In the genomic region with DNA sequence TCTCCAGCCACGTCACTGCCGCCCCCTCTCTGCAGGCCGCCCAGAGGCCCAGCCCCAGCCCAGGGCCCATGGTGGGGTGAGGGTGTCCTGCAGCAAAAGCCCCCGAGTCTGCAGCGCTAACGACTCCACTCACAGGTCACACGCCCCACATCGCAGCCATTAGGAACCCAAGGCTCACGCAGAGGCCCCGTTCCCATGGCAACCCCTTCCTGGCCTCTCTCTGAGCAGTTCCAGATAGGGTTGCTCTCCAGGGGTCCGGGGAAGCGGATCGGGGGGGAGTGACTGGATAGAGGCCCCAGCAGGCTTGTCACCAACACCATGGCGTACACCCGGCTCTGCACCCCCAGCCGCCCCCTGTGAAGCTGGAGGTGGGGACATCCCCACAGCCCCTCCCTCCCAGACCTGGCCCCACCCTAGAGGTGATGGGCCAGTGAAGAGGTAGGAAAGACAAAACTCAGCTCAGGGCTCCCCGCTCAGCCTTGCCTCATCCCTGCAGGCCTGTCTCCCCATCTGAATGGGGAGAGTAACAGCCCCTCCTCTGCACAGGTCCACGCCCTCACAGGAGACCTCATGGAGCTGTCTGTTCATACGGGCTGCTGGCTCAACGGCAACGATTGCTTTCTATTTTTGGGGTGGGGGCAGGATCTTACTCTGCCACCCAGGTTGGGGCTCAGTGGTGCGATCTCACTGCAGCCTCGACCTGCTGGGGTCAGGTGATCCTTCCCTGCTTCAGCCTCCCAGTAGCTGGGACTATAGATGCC, we compare ENCODE assay signal across 12 cellular contexts. TPM values are rescaled to one million over a fixed set of nuclear protein-coding genes. Genes with fewer than 3 reads are reported as not detected.
DNase-seq lines count a peak whose midpoint lies in the region; ATAC-seq and TF ChIP-seq lines count a peak whose summit lies in the region.
"Had no signal": no experiment of that assay in that cellular context is flagged by ENCODE, and none has a peak within 500 bp of the region (broad histone marks: within the 10 kb centered on the region; RNA-seq: fewer than 3 reads in every experiment).

No MANE protein-coding gene starts in this region.

- H3K4me1 ChIP-seq in PC-3 (ENCODE audit: insufficient read depth, low read length) (no peaks in the 10 kb centered on the region), upper lobe of right lung (peaks cover 42% of the 10 kb centered on the region)

- POLR2A ChIA-PET in PC-3 (lab: Charles Lee; ENCODE audit: unreplicated experiment): interaction anchor here (0.6 kb wide), 1 partner anchor 14 kb away, joined by 3 read pairs; no protein-coding TSS in a partner anchor

- H3K27ac ChIP-seq in PC-3 (ENCODE audit: low read length) (no peak overlapping the region), upper lobe of right lung (no peak overlapping the region)
- H3K27ac ChIP-seq: epithelial cell of prostate had no signal

- peaks cover 52% of the 10 kb centered on the region for H3K4me1 Mint-ChIP-seq in dendritic cell treated with granulocyte-macrophage colony-stimulating factor and Interleukin-4, amounts not matched to agents 40 ng/mL and 50 ng/mL, for 4 days (ENCODE audit: low read depth)
- peaks cover 27 to 55% of the 10 kb centered on the region in 2 donors for H3K4me1 Mint-ChIP-seq in natural killer cell

- no peak overlapping the region for H2AFZ ChIP-seq in PC-3 (ENCODE audit: low read length)

- H3K27me3 Mint-ChIP-seq in dendritic cell treated with granulocyte-macrophage colony-stimulating factor and Interleukin-4, amounts not matched to agents 40 ng/mL and 50 ng/mL, for 4 days: no peaks in the 10 kb centered on the region
- no peaks in the 10 kb centered on the region for H3K27me3 Mint-ChIP-seq in natural killer cell (ENCODE audit: low read depth in 2 of 2)
- H3K27me3 Mint-ChIP-seq: CD4-positive, alpha-beta memory T cell had no signal

- peaks cover 50% of the 10 kb centered on the region for H3K79me2 ChIP-seq in PC-3 (ENCODE audit: low read length)

- no TSS peak for BruUV-seq in PC-3 (replicated peaks; lab: Mats Ljungman, UMichigan)

- H3K27me3 ChIP-seq in PC-3 (ENCODE audit: low read length) (no peaks in the 10 kb centered on the region), upper lobe of right lung (no peaks in the 10 kb centered on the region)

- no peaks in the 10 kb centered on the region for H3K9me2 ChIP-seq in PC-3 (replicated peaks; ENCODE audit: low read length)

- CTCF ChIA-PET in PC-3 (lab: Charles Lee): no interaction called here

- H3K4me2 ChIP-seq in PC-3 (ENCODE audit: low read length): no peak overlapping the region

- H3K36me3 ChIP-seq in PC-3 (ENCODE audit: low read depth, low read length): peaks cover 4% of the 10 kb centered on the region; the same call in 1 of the 2 replicates
- peaks cover 34% of the 10 kb centered on the region for H3K36me3 ChIP-seq in upper lobe of right lung

- H3K9ac ChIP-seq in PC-3 (ENCODE audit: low read length): no peak overlapping the region

- no peak overlapping the region for H3K4me3 Mint-ChIP-seq in dendritic cell treated with granulocyte-macrophage colony-stimulating factor and Interleukin-4, amounts not matched to agents 40 ng/mL and 50 ng/mL, for 4 days
- H3K4me3 Mint-ChIP-seq in natural killer cell: peak overlapping the region; percentile 58

- DNase-seq in Ammon's horn (ENCODE audit: low spot score): peak; percentile 45
- DNase-seq in NCI-H146 (lab: John Stamatoyannopoulos, UW): peak; percentile 79
- no peak for DNase-seq in natural killer cell
- DNase-seq in kidney glomerular epithelial cell (lab: John Stamatoyannopoulos, UW): no peak
- no peak for DNase-seq in PC-3
- DNase-seq in upper lobe of right lung: no peak
- DNase-seq: stimulated activated CD4-positive, alpha-beta T cell treated with anti-CD3 and anti-CD28 coated beads, Interleukin-1b, Interleukin-23, amount 100 ng/mL, for 48 hours; T-helper 9 cell had no signal

- peaks cover 11% of the 10 kb centered on the region; the same call in 1 of the 2 replicates for H4K20me1 ChIP-seq in PC-3 (ENCODE audit: low read length)

- no peak overlapping the region for H3K4me3 ChIP-seq in PC-3 (ENCODE audit: low read length)
- H3K4me3 ChIP-seq in upper lobe of right lung: no peak overlapping the region

- H3K9me3 ChIP-seq in PC-3 (ENCODE audit: low read length) (no peaks in the 10 kb centered on the region), upper lobe of right lung (no peaks in the 10 kb centered on the region)

- H3K36me3 Mint-ChIP-seq in dendritic cell treated with granulocyte-macrophage colony-stimulating factor and Interleukin-4, amounts not matched to agents 40 ng/mL and 50 ng/mL, for 4 days (ENCODE audit: low read depth): peaks cover 97% of the 10 kb centered on the region
- H3K36me3 Mint-ChIP-seq in natural killer cell: peaks cover 6% of the 10 kb centered on the region

- ATAC-seq in natural killer cell (peak in 2 of 3 donors; percentile 24 to 46), esophagus mucosa (no peak), PC-3 (no peak), upper lobe of right lung (no peak)

- H3F3A ChIP-seq in PC-3 (ENCODE audit: low read length, unreplicated experiment): no peaks in the 10 kb centered on the region

- peak overlapping the region; percentile 30 for H3K27ac Mint-ChIP-seq in dendritic cell treated with granulocyte-macrophage colony-stimulating factor and Interleukin-4, amounts not matched to agents 40 ng/mL and 50 ng/mL, for 4 days
- H3K27ac Mint-ChIP-seq in natural killer cell: peak overlapping the region; percentile 70 to 83

- intact Hi-C loops in dendritic cell treated with granulocyte-macrophage colony-stimulating factor and Interleukin-4, amounts not matched to agents 40 ng/mL and 50 ng/mL, for 4 days (cut with micrococcal nuclease): no loop called here
- intact Hi-C loops in natural killer cell (cut with micrococcal nuclease): no loop called here
- intact Hi-C loops in PC-3 (cut with micrococcal nuclease): no loop called here
- intact Hi-C loops in upper lobe of right lung (cut with DNase I): no loop called here

- no peaks in the 10 kb centered on the region for H3K9me3 Mint-ChIP-seq in dendritic cell treated with granulocyte-macrophage colony-stimulating factor and Interleukin-4, amounts not matched to agents 40 ng/mL and 50 ng/mL, for 4 days
- H3K9me3 Mint-ChIP-seq in natural killer cell: no peaks in the 10 kb centered on the region
- H3K9me3 Mint-ChIP-seq: CD4-positive, alpha-beta memory T cell had no signal

- no peak for TF ChIP-seq CTCF in natural killer cell (IDR thresholded peaks at IDR 0.05)
- TF ChIP-seq CTCF in PC-3 (conservative IDR thresholded peaks at IDR 0.05; ENCODE audit: low read depth, low read length): no peak
- TF ChIP-seq CTCF in upper lobe of right lung (IDR thresholded peaks at IDR 0.05): no peak

RNA-seq across cellular contexts. Expression of a gene that starts 41.2 kb away (rescaled TPM):
- total RNA-seq in natural killer cell (100 to 1,000 TPM; 111 to 127 (median 124) TPM), esophagus mucosa (26.2 TPM), PC-3 (2014; rRNA removed) (26.8 and 57.8 TPM in 2 replicates), upper lobe of right lung (118 TPM)

Comparison
In these comparisons a context has a peak if more than half of its experiments do, and no peak if none do; other contexts are left out.
1. DNase-seq: peak in Ammon's horn (single experiment) and NCI-H146 (single experiment); none in natural killer cell (single experiment), kidney glomerular epithelial cell (single experiment), PC-3 (single experiment) and upper lobe of right lung (single experiment).
2. ATAC-seq: peak in natural killer cell (2 of 3); none in esophagus mucosa (single experiment), PC-3 (single experiment) and upper lobe of right lung (single experiment).